13 cellular contexts compared by ENCODE assay signal in genomic region chr17:75268931-75269330, GRCh38. TPM values are rescaled to one million over a fixed set of nuclear protein-coding genes. Genes with fewer than 3 reads are reported as not detected.
DNase-seq lines count a peak whose midpoint lies in the region; ATAC-seq, FAIRE-seq and TF ChIP-seq lines count a peak whose summit lies in the region.
"Had no signal": no experiment of that assay in that cellular context is flagged by ENCODE, and none has a peak within 500 bp of the region (broad histone marks: within the 10 kb centered on the region; RNA-seq: fewer than 3 reads in every experiment).

No MANE protein-coding gene starts in this region.

- no peak for FAIRE-seq in HTR-8/SVneo (lab: Jason Lieb, UNC)

- POLR2A ChIA-PET in CD4-positive, alpha-beta T cell (lab: Charles Lee) = interaction anchor here (1.8 kb wide), 1 partner anchor 20 kb away, joined by 8 read pairs; the partner anchor contains the start of gene SLC25A19
- POLR2A ChIA-PET in activated B cell treated with CpG ODN at 0.5 μM for 24 hours (lab: Charles Lee) = interaction anchor here (0.7 to 7.4 kb wide), 9 partner anchors 17 to 247 kb away, joined by 3 to 97 read pairs (median 8); partner anchors contain the start of genes GRB2, SLC25A19 and TSEN54

- no peak for DNase-seq in CD4-positive, alpha-beta T cell
- no peak for DNase-seq in HFFc6
- DNase-seq in activated B cell treated with CpG ODN at 0.5 μM for 24 hours = no peak
- DNase-seq in memory B cell (ENCODE audit: low spot score in 2 of 2) = no peak
- no peak for DNase-seq in NCI-H748 (lab: John Stamatoyannopoulos, UW; ENCODE audit: unreplicated experiment)
- no peak for DNase-seq in HTR-8/SVneo (ENCODE audit: insufficient read length, low spot score)
- DNase-seq: DMS153; effector memory CD4-positive, alpha-beta T cell; NCI-H2029 treated with DMSO at 0.1 percent for 48 hours; sigmoid colon; WERI-Rb-1 had no signal

- no peak for TF ChIP-seq CTCF in CD4-positive, alpha-beta T cell (IDR thresholded peaks at IDR 0.05)
- TF ChIP-seq CTCF in HFFc6 (IDR thresholded peaks at IDR 0.05) = no peak
- no peak for TF ChIP-seq CTCF in activated B cell treated with CpG ODN at 0.5 μM for 24 hours (IDR thresholded peaks at IDR 0.05)

- no peaks in the 10 kb centered on the region for H3K9me3 ChIP-seq in CD4-positive, alpha-beta T cell (ENCODE audit: control insufficient read depth, low read length)
- H3K9me3 ChIP-seq: sigmoid colon had no signal

- H3K27ac ChIP-seq in CD4-positive, alpha-beta T cell (ENCODE audit: low read depth, low read length) = no peak overlapping the region
- H3K27ac ChIP-seq: WERI-Rb-1 had no signal

- H3K27ac Mint-ChIP-seq in CD4-positive, alpha-beta T cell = peak overlapping the region; percentile 81
- H3K27ac Mint-ChIP-seq in HFFc6 = 0 out of 2 replicates have a peak overlapping the region, but pooled peaks have one; percentile 29
- no peak overlapping the region for H3K27ac Mint-ChIP-seq in activated B cell treated with CpG ODN at 0.5 μM for 24 hours
- no peak overlapping the region for H3K27ac Mint-ChIP-seq in memory B cell

- peak overlapping the region; percentile 87 for H3K4me3 Mint-ChIP-seq in CD4-positive, alpha-beta T cell
- H3K4me3 Mint-ChIP-seq in HFFc6 (peak overlapping the region; percentile 52; the same call in 1 of the 2 replicates), activated B cell treated with CpG ODN at 0.5 μM for 24 hours (peak overlapping the region; percentile 71), memory B cell (peak overlapping the region; percentile 51)

- H3K27me3 Mint-ChIP-seq in CD4-positive, alpha-beta T cell = no peaks in the 10 kb centered on the region
- H3K27me3 Mint-ChIP-seq in HFFc6 (ENCODE audit: insufficient read depth) (no peaks in the 10 kb centered on the region), activated B cell treated with CpG ODN at 0.5 μM for 24 hours (no peaks in the 10 kb centered on the region), memory B cell (no peaks in the 10 kb centered on the region)

- H3K36me3 Mint-ChIP-seq in CD4-positive, alpha-beta T cell (ENCODE audit: low read depth) = peaks cover 41% of the 10 kb centered on the region
- 0 out of 2 replicates have a peak, but pooled peaks cover 6% of the 10 kb centered on the region for H3K36me3 Mint-ChIP-seq in HFFc6 (ENCODE audit: low read depth)
- peaks cover 45% of the 10 kb centered on the region for H3K36me3 Mint-ChIP-seq in activated B cell treated with CpG ODN at 0.5 μM for 24 hours (ENCODE audit: low read depth)
- H3K36me3 Mint-ChIP-seq in memory B cell = peaks cover 4% of the 10 kb centered on the region

- peaks cover 21% of the 10 kb centered on the region for H3K4me1 Mint-ChIP-seq in CD4-positive, alpha-beta T cell (ENCODE audit: low read depth)
- H3K4me1 Mint-ChIP-seq in HFFc6 (ENCODE audit: low read depth) (peaks cover 32% of the 10 kb centered on the region), activated B cell treated with CpG ODN at 0.5 μM for 24 hours (peaks cover 23% of the 10 kb centered on the region), memory B cell (peaks cover 20% of the 10 kb centered on the region)

- intact Hi-C loops in CD4-positive, alpha-beta T cell (cut with DNase I, micrococcal nuclease) = loop anchor here in 1 of 2 experiments (10.0 kb wide), 1 partner anchor 486 kb away; no protein-coding TSS in a partner anchor
- intact Hi-C loops in activated B cell treated with CpG ODN at 0.5 μM for 24 hours (cut with micrococcal nuclease) = loop anchor here (10.0 kb wide), 1 partner anchor 154 kb away; no protein-coding TSS in a partner anchor

- H3K9me3 Mint-ChIP-seq in CD4-positive, alpha-beta T cell = no peaks in the 10 kb centered on the region
- H3K9me3 Mint-ChIP-seq in HFFc6 (no peaks in the 10 kb centered on the region), activated B cell treated with CpG ODN at 0.5 μM for 24 hours (no peaks in the 10 kb centered on the region), memory B cell (no peaks in the 10 kb centered on the region)

- CTCF ChIA-PET in CD4-positive, alpha-beta T cell (lab: Charles Lee) = interaction anchor here (0.6 to 3.2 kb wide), 3 partner anchors 11 to 271 kb away, joined by 3 to 66 read pairs (median 3); partner anchors contain the start of gene SLC25A19
- CTCF ChIA-PET in activated B cell treated with CpG ODN at 0.5 μM for 24 hours (lab: Charles Lee) = interaction anchor here (0.8 to 3.3 kb wide), 3 partner anchors 21 to 143 kb away, joined by 4 to 38 read pairs (median 18); partner anchors contain the start of gene SLC25A19

- no peak for ATAC-seq in CD4-positive, alpha-beta T cell (ENCODE audit: poor library complexity)
- no peak for ATAC-seq in activated B cell treated with CpG ODN at 0.5 μM for 24 hours (ENCODE audit: low read depth)
- ATAC-seq in memory B cell (ENCODE audit: low read depth) = no peak
- no peak for ATAC-seq in GM18517 (IDR thresholded peaks at IDR 0.05; ENCODE audit: unreplicated experiment)
- ATAC-seq in HG03095 (IDR thresholded peaks at IDR 0.05; ENCODE audit: unreplicated experiment) = no peak

- H3K27me3 ChIP-seq in CD4-positive, alpha-beta T cell (ENCODE audit: control insufficient read depth, insufficient read depth, low read length) = no peaks in the 10 kb centered on the region
- H3K27me3 ChIP-seq: sigmoid colon had no signal

RNA-seq across cellular contexts. Expression of gene MIF4GD, which starts 2.1 kb away (rescaled TPM):
- total RNA-seq in CD4-positive, alpha-beta T cell = 10 to 100 TPM; 29.4 to 32.4 TPM
- total RNA-seq in HFFc6 (2021; fragmentation: NEBNext Ultra II Directional; extraction: Animal tissue kit (Norgen Biotek cat#: 25700)) = 10 to 100 TPM in 3 of 6 experiments, 1 to 10 TPM in 3; 8.8 to 10.8 (median 10.0) TPM
- 50.8 and 55.2 TPM in 2 replicates for total RNA-seq in activated B cell treated with CpG ODN at 0.5 μM for 24 hours

RNA-seq across cellular contexts. Expression of gene MRPS7, which starts 7.3 kb away (rescaled TPM):
- 10 to 100 TPM; 33.2 to 35.2 TPM for total RNA-seq in CD4-positive, alpha-beta T cell
- 10 to 100 TPM; 58.2 to 64.7 (median 60.2) TPM for total RNA-seq in HFFc6 (2021; fragmentation: NEBNext Ultra II Directional; extraction: Animal tissue kit (Norgen Biotek cat#: 25700))
- total RNA-seq in activated B cell treated with CpG ODN at 0.5 μM for 24 hours = 67.6 and 71.3 TPM in 2 replicates

RNA-seq across cellular contexts. Expression of gene GGA3, which starts 7.5 kb away (rescaled TPM):
- total RNA-seq in CD4-positive, alpha-beta T cell = 10 to 100 TPM; 88.8 to 96.5 TPM
- total RNA-seq in HFFc6 (2021; fragmentation: NEBNext Ultra II Directional; extraction: Animal tissue kit (Norgen Biotek cat#: 25700)) = 10 to 100 TPM; 23.2 to 26.5 (median 24.2) TPM
- 116 and 119 TPM in 2 replicates for total RNA-seq in activated B cell treated with CpG ODN at 0.5 μM for 24 hours

RNA-seq across cellular contexts. Expression of gene SLC25A19, which starts 20.3 kb away (rescaled TPM):
- 10 to 100 TPM; 11.1 to 12.0 TPM for total RNA-seq in CD4-positive, alpha-beta T cell
- 10 to 100 TPM in 1 of 6 experiments, 1 to 10 TPM in 5; 5.7 to 14.6 (median 7.1) TPM for total RNA-seq in HFFc6 (2021; fragmentation: NEBNext Ultra II Directional; extraction: Animal tissue kit (Norgen Biotek cat#: 25700))
- total RNA-seq in activated B cell treated with CpG ODN at 0.5 μM for 24 hours = 87.6 and 96.7 TPM in 2 replicates

Comparison
In these comparisons a context has a peak if more than half of its experiments do, and no peak if none do; other contexts are left out.
1. H3K27ac Mint-ChIP-seq: peak in CD4-positive, alpha-beta T cell (single experiment) and HFFc6 (single experiment); none in activated B cell treated with CpG ODN at 0.5 μM for 24 hours (single experiment) and memory B cell (single experiment).
2. Peak in every context shown above with its lines, with median percentiles within 50 percentile points of each other: H3K4me3 Mint-ChIP-seq.